17 cellular contexts compared by ENCODE assay signal in genomic region chr12:93041416-93041815, GRCh38.
"Had no signal": no experiment of that assay in that cellular context is flagged by ENCODE, and none has a peak within 500 bp of the region (broad histone marks: within the 10 kb centered on the region; RNA-seq: fewer than 3 reads in every experiment).

No MANE protein-coding gene starts in this region.

- ATAC-seq: gastroesophageal sphincter; heart left ventricle; left cardiac atrium; left lung; left ventricle myocardium superior; lower lobe of right lung; naive thymus-derived CD4-positive, alpha-beta T cell had no signal

- H3K27ac ChIP-seq: coronary artery, dorsolateral prefrontal cortex, esophagus squamous epithelium, gastroesophageal sphincter, left lung, lower lobe of right lung had no signal

- H3K36me3 ChIP-seq: esophagus squamous epithelium, gastroesophageal sphincter, heart left ventricle, left lung, lower lobe of right lung had no signal

- H3K4me1 ChIP-seq: esophagus squamous epithelium, heart left ventricle, left lung, lower lobe of right lung had no signal

- H3K4me3 ChIP-seq: coronary artery, dorsolateral prefrontal cortex, esophagus squamous epithelium, gastroesophageal sphincter, heart left ventricle, left lung, lower lobe of right lung had no signal

- H3K27me3 ChIP-seq: dorsolateral prefrontal cortex, esophagus squamous epithelium, gastroesophageal sphincter, heart left ventricle, left lung had no signal

- H3K9me3 ChIP-seq: esophagus squamous epithelium, gastroesophageal sphincter, heart left ventricle, left lung, lower lobe of right lung had no signal

- DNase-seq: dermis blood vessel endothelial cell; dorsolateral prefrontal cortex; effector CD4-positive, alpha-beta T cell; effector memory CD4-positive, alpha-beta T cell; esophagus squamous epithelium; foreskin fibroblast; heart left ventricle; hippocampal formation; left cardiac atrium; left lung; left ventricle myocardium superior; lower lobe of right lung; mesendoderm; midbrain; naive thymus-derived CD4-positive, alpha-beta T cell had no signal
